Comparison of ENCODE assay signal across 1 cellular context in the genomic region with DNA sequence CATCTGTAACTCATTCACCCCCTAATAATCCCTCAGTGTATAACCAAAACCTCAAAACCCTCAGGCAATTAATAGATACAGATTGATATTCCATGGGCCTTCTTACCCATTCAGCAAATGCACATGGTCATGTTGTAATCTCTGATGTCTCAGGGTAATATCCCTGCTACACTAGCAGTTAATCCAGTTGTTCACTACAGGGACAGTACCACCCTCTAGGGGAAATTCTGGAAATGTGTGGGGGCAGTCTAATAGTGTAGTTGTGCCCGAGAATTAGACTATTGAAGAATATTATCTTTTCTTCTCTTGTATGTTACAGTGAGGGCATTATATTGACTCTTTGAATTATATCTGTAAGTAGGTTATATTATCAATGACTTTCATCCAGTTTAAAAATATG.
TF ChIP-seq lines count a peak whose summit lies in the region.

No MANE protein-coding gene starts in this region.

TF ChIP-seq in K562, 482 proteins besides CTCF, POLR2A, EP300 and RAD21 (continued from another document):
- TF ChIP-seq, protein P1, sequence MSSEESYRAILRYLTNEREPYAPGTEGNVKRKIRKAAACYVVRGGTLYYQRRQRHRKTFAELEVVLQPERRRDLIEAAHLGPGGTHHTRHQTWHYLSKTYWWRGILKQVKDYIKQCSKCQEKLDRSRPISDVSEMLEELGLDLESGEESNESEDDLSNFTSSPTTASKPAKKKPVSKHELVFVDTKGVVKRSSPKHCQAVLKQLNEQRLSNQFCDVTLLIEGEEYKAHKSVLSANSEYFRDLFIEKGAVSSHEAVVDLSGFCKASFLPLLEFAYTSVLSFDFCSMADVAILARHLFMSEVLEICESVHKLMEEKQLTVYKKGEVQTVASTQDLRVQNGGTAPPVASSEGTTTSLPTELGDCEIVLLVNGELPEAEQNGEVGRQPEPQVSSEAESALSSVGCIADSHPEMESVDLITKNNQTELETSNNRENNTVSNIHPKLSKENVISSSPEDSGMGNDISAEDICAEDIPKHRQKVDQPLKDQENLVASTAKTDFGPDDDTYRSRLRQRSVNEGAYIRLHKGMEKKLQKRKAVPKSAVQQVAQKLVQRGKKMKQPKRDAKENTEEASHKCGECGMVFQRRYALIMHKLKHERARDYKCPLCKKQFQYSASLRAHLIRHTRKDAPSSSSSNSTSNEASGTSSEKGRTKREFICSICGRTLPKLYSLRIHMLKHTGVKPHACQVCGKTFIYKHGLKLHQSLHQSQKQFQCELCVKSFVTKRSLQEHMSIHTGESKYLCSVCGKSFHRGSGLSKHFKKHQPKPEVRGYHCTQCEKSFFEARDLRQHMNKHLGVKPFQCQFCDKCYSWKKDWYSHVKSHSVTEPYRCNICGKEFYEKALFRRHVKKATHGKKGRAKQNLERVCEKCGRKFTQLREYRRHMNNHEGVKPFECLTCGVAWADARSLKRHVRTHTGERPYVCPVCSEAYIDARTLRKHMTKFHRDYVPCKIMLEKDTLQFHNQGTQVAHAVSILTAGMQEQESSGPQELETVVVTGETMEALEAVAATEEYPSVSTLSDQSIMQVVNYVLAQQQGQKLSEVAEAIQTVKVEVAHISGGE (CRISPR knock-in tag; IDR thresholded peaks at IDR 0.05) = no peak
- no peak for TF ChIP-seq KAT2B (IDR thresholded peaks at IDR 0.05; ENCODE audit: low read depth, low read length)
- TF ChIP-seq ZNF232 (CRISPR knock-in tag; IDR thresholded peaks at IDR 0.05) = no peak
- TF ChIP-seq DMBX1 (CRISPR knock-in tag; IDR thresholded peaks at IDR 0.05; ENCODE audit: borderline replicate concordance) = no peak
- no peak for TF ChIP-seq ZSCAN32 (CRISPR knock-in tag; IDR thresholded peaks at IDR 0.05)
- TF ChIP-seq EZH2 (IDR thresholded peaks at IDR 0.05; ENCODE audit: borderline replicate concordance, low read depth, low read length) = no peak
